In genomic region chr19:1469936-1470863, GRCh38 we compare ENCODE assay signal across 9 cellular contexts. TPM values are rescaled to one million over a fixed set of nuclear protein-coding genes. Genes with fewer than 3 reads are reported as not detected.
DNase-seq lines count a peak whose midpoint lies in the region; ATAC-seq, FAIRE-seq and TF ChIP-seq lines count a peak whose summit lies in the region.
"Had no signal": no experiment of that assay in that cellular context is flagged by ENCODE, and none has a peak within 500 bp of the region (broad histone marks: within the 10 kb centered on the region; RNA-seq: fewer than 3 reads in every experiment).

No MANE protein-coding gene starts in this region.

- no peaks in the 10 kb centered on the region for H3K9me3 ChIP-seq in CD4-positive, alpha-beta memory T cell (ENCODE audit: control insufficient read depth in 1 of 2, low read length in 2 of 2)
- H3K9me3 ChIP-seq in H1 (ENCODE audit: insufficient read depth in 2 of 2, low read depth in 1 of 2, low read length in 1 of 2) (peaks cover 0 to 7% of the 10 kb centered on the region in 2 experiments; a peak in 1 of 4 replicates), neural progenitor cell (ENCODE audit: low read depth) (no peaks in the 10 kb centered on the region)

- no peaks in the 10 kb centered on the region for H3K36me3 Mint-ChIP-seq in CD4-positive, alpha-beta memory T cell
- peaks cover 2% of the 10 kb centered on the region for H3K36me3 Mint-ChIP-seq in neural progenitor cell

- intact Hi-C loops in CD4-positive, alpha-beta memory T cell (cut with micrococcal nuclease) = loop anchor here (1.0 to 2.0 kb wide), 3 partner anchors 9 to 45 kb away; partner anchors contain the start of gene C19orf25

- peaks cover 11% of the 10 kb centered on the region; the same call in 1 of the 2 replicates for H3K23me2 ChIP-seq in H1 (ENCODE audit: low read depth, low read length)

- no peak overlapping the region for H4K91ac ChIP-seq in H1 (replicated peaks; ENCODE audit: insufficient read length, low read length)

- H3K9ac ChIP-seq in H1 (replicated peaks in 1 of 4; ENCODE audit: extremely low read depth in 1 of 4, low read depth in 3 of 4, low read length in 3 of 4) = no peak overlapping the region
- H3K9ac ChIP-seq in neural progenitor cell = no peak overlapping the region

- H3K4me2 ChIP-seq in H1 (ENCODE audit: insufficient read depth in 1 of 2, low read depth in 2 of 2, low read length in 2 of 2) = peak overlapping the region; percentile 86 to 91
- H3K4me2 ChIP-seq in neural progenitor cell = peak overlapping the region; percentile 76

- CTCF ChIA-PET in CD4-positive, alpha-beta memory T cell (lab: Charles Lee; ENCODE audit: partially characterized antibody) = interaction anchor here (2.6 kb wide), 1 partner anchor 25 kb away, joined by 9 read pairs; no protein-coding TSS in a partner anchor
- CTCF ChIA-PET in H1 (lab: Charles Lee; ENCODE audit: partially characterized antibody) = interaction anchor here (1.5 to 5.5 kb wide), 4 partner anchors 7 to 118 kb away, joined by 3 to 53 read pairs (median 10); no protein-coding TSS in a partner anchor

- H3K79me1 ChIP-seq in H1 (ENCODE audit: low read depth, low read length) = no peaks in the 10 kb centered on the region

- peak; percentile 66 to 80 (median 70) for DNase-seq in CD4-positive, alpha-beta memory T cell
- DNase-seq in NCI-H1436 (lab: John Stamatoyannopoulos, UW) (peak; percentile 80), H1 (ENCODE audit: low read depth in 1 of 2, low spot score in 2 of 2) (peak in 1 of 2 experiments; percentile 78), neural progenitor cell (ENCODE audit: low spot score) (peak; percentile 92), dermis blood vessel endothelial cell (no peak)
- DNase-seq in activated CD4-positive, alpha-beta T cell treated with anti-CD3 and anti-CD28 coated beads, Interleukin-2, amount 50 U/mL, for 48 hours = peak; percentile 76 to 82

- no peak overlapping the region for H2BK20ac ChIP-seq in H1 (ENCODE audit: low read length)

- no peak overlapping the region for H2AK5ac ChIP-seq in H1 (ENCODE audit: low read depth, low read length)

- H3K9me3 Mint-ChIP-seq in CD4-positive, alpha-beta memory T cell = no peaks in the 10 kb centered on the region
- H3K9me3 Mint-ChIP-seq in neural progenitor cell = no peaks in the 10 kb centered on the region

- ATAC-seq in HG03045 (IDR thresholded peaks at IDR 0.05; ENCODE audit: unreplicated experiment) = no peak

- peaks cover 0 to 1% of the 10 kb centered on the region in 2 donors for H3K27me3 Mint-ChIP-seq in CD4-positive, alpha-beta memory T cell
- H3K27me3 Mint-ChIP-seq in neural progenitor cell (ENCODE audit: insufficient read depth, low read depth) = peaks cover 24% of the 10 kb centered on the region

- TF ChIP-seq CTCF in H1 (IDR thresholded peaks at IDR 0.05; ENCODE audit: control extremely low read depth in 1 of 3, insufficient read depth in 1 of 3, low read depth in 1 of 3, low read length in 3 of 3) (no peak), neural progenitor cell (IDR thresholded peaks at IDR 0.05) (no peak)

- peak overlapping the region in 1 of 7 donors; percentile 58 for H3K27ac Mint-ChIP-seq in CD4-positive, alpha-beta memory T cell
- H3K27ac Mint-ChIP-seq in neural progenitor cell = no peak overlapping the region

- H3K27me3 ChIP-seq in CD4-positive, alpha-beta memory T cell (ENCODE audit: insufficient read depth, low read length) = no peaks in the 10 kb centered on the region
- peaks cover 62 to 82% (median 79%) of the 10 kb centered on the region in 4 experiments for H3K27me3 ChIP-seq in H1 (replicated peaks in 1 of 4; ENCODE audit: control insufficient read depth in 3 of 4, extremely low read depth in 1 of 4, insufficient read depth in 3 of 4, low read length in 3 of 4)
- H3K27me3 ChIP-seq in neural progenitor cell = peaks cover 90% of the 10 kb centered on the region

- H3K4me3 ChIP-seq in CD4-positive, alpha-beta memory T cell (ENCODE audit: low read length in 2 of 2) = peak overlapping the region; percentile 57 to 58
- H3K4me3 ChIP-seq in H1 (ENCODE audit: extremely low read depth in 1 of 4, insufficient read depth in 2 of 4, low read depth in 3 of 4, low read length in 4 of 4) (peak overlapping the region; percentile 29 to 56 (median 36)), neural progenitor cell (peak overlapping the region; percentile 45)

- H3K4me1 Mint-ChIP-seq in CD4-positive, alpha-beta memory T cell = peaks cover 3 to 21% (median 8%) of the 10 kb centered on the region in 4 donors
- peaks cover 4% of the 10 kb centered on the region for H3K4me1 Mint-ChIP-seq in neural progenitor cell

- H2BK12ac ChIP-seq in H1 (ENCODE audit: low read depth, low read length) = no peak overlapping the region

- H2BK15ac ChIP-seq in H1 (ENCODE audit: low read length) = no peak overlapping the region

- TF ChIP-seq POLR2A in H1 (IDR thresholded peaks at IDR 0.05; ENCODE audit: control extremely low read depth in 1 of 2, low read depth in 2 of 2, low read length in 2 of 2) = no peak; a peak in 1 of 3 replicates

- WGBS in H1 (ENCODE audit: extremely low coverage in 1 of 2, insufficient coverage in 1 of 2, insufficient read length in 1 of 2, insufficient replicate concordance in 2 of 2, low coverage in 1 of 2, low lambda C conversion rate in 2 of 2, missing lambda C conversion rate in 1 of 2), 2 experiments = 11% methylated on average over 50 of the region's 90 CpGs; no CpG with 5 or more reads in 1 of the 2 experiments

- H3K27ac ChIP-seq in CD4-positive, alpha-beta memory T cell (ENCODE audit: low read depth, low read length) = no peak overlapping the region
- H3K27ac ChIP-seq in H1 (ENCODE audit: low read depth, low read length) = no peak overlapping the region
- no peak overlapping the region for H3K27ac ChIP-seq in neural progenitor cell
- H3K27ac ChIP-seq in temporal lobe (ENCODE audit: low read depth, low read length) = peak overlapping the region; percentile 33

- no peaks in the 10 kb centered on the region for H3K36me3 ChIP-seq in CD4-positive, alpha-beta memory T cell (ENCODE audit: insufficient read depth, low read length)
- H3K36me3 ChIP-seq in H1 (ENCODE audit: control insufficient read depth in 2 of 4, insufficient read depth in 4 of 4, low read length in 3 of 4) (peaks cover 0 to 41% (median 0%) of the 10 kb centered on the region in 4 experiments; a peak in 2 of 8 replicates), neural progenitor cell (no peaks in the 10 kb centered on the region)

- H4K8ac ChIP-seq in H1 (ENCODE audit: extremely low read depth, insufficient read depth, low read length) = peak overlapping the region; percentile 79

- H2BK5ac ChIP-seq in H1 (ENCODE audit: low read depth, low read length) = no peak overlapping the region; the same call in 1 of the 2 replicates

- H4K5ac ChIP-seq in H1 (ENCODE audit: insufficient read length, low read depth, low read length) = no peak overlapping the region

- H4K20me1 ChIP-seq in H1 (replicated peaks in 1 of 2; ENCODE audit: control insufficient read depth in 1 of 2, insufficient read depth in 2 of 2, low read length in 2 of 2) = peaks cover 23 to 58% of the 10 kb centered on the region in 2 experiments
- peaks cover 95% of the 10 kb centered on the region for H4K20me1 ChIP-seq in neural progenitor cell (ENCODE audit: low read depth)

- no peak overlapping the region for H3K4ac ChIP-seq in H1 (replicated peaks; ENCODE audit: insufficient read length, low read depth, low read length)

- H3K14ac ChIP-seq in H1 (ENCODE audit: insufficient read length) = no peak overlapping the region

- H2AFZ ChIP-seq in H1 (ENCODE audit: low read length) (no peak overlapping the region), neural progenitor cell (replicated peaks) (no peak overlapping the region)

- no peak overlapping the region for H3K56ac ChIP-seq in H1 (replicated peaks; ENCODE audit: insufficient read length, low read depth, low read length)

- H3F3A ChIP-seq in neural progenitor cell (ENCODE audit: low read depth) = peaks cover 50% of the 10 kb centered on the region

- H3K4me1 ChIP-seq in CD4-positive, alpha-beta memory T cell (ENCODE audit: insufficient read depth, low read length) = peaks cover 54% of the 10 kb centered on the region
- peaks cover 0 to 48% (median 25%) of the 10 kb centered on the region in 4 experiments; a peak in 5 of 7 replicates for H3K4me1 ChIP-seq in H1 (replicated peaks in 1 of 4; ENCODE audit: control insufficient read depth in 3 of 4, insufficient read depth in 4 of 4, low read length in 3 of 4)
- H3K4me1 ChIP-seq in neural progenitor cell = peaks cover 43% of the 10 kb centered on the region

- H2BK120ac ChIP-seq in H1 (replicated peaks; ENCODE audit: low read depth, low read length) = no peak overlapping the region

- H3K79me2 ChIP-seq in H1 (ENCODE audit: control insufficient read depth in 1 of 2, insufficient read depth in 2 of 2, low read length in 2 of 2) = no peaks in the 10 kb centered on the region
- no peaks in the 10 kb centered on the region for H3K79me2 ChIP-seq in neural progenitor cell (ENCODE audit: low read depth)

- no peak for TF ChIP-seq RAD21 in H1 (IDR thresholded peaks at IDR 0.05 in 1 of 2, conservative IDR thresholded peaks at IDR 0.05 in 1 of 2; ENCODE audit: low read depth in 2 of 2, low read length in 2 of 2)

- no peak overlapping the region for H3K23ac ChIP-seq in H1 (ENCODE audit: insufficient read length)

- FAIRE-seq in H1 (lab: Jason Lieb, UNC) = no peak
- FAIRE-seq: islet of Langerhans had no signal

- no peak for TF ChIP-seq EP300 in H1 (IDR thresholded peaks at IDR 0.05; ENCODE audit: borderline replicate concordance in 1 of 2, low read depth in 2 of 2, low read length in 2 of 2)

- peak overlapping the region; percentile 67 to 83 (median 77) for H3K4me3 Mint-ChIP-seq in CD4-positive, alpha-beta memory T cell
- H3K4me3 Mint-ChIP-seq in neural progenitor cell = peak overlapping the region; percentile 57

- POLR2A ChIA-PET in CD4-positive, alpha-beta memory T cell (lab: Charles Lee; ENCODE audit: partially characterized antibody) = interaction anchor here (0.6 to 3.1 kb wide), 8 partner anchors 9 to 201 kb away, joined by 3 to 12 read pairs (median 4); partner anchors contain the start of genes C19orf25, CIRBP, PCSK4 and REEP6
- POLR2A ChIA-PET in H1 (lab: Charles Lee; ENCODE audit: partially characterized antibody) = interaction anchor here (0.7 to 5.5 kb wide), 10 partner anchors 8 to 376 kb away, joined by 3 to 72 read pairs (median 4); partner anchors contain the start of gene CIRBP

- no peak overlapping the region; the same call in 1 of the 2 replicates for H3K18ac ChIP-seq in H1 (ENCODE audit: extremely low read depth, low read length)

RNA-seq across cellular contexts. Expression of gene C19orf25, which starts 8.8 kb away (rescaled TPM):
- 10 to 100 TPM; 68.8 to 79.8 TPM for total RNA-seq in CD4-positive, alpha-beta memory T cell
- 10 to 100 TPM; 41.5 to 48.9 TPM for polyA plus RNA-seq in CD4-positive, alpha-beta memory T cell
- total RNA-seq in H1 (2021; fragmentation: NEBNext Ultra II Directional; extraction: Animal tissue kit (Norgen Biotek cat#: 25700)) = 41.3 and 41.4 TPM in 2 replicates
- polyA plus RNA-seq in H1 (2011; rRNA removed) = 67.4 and 92.2 TPM in 2 replicates
- 63.6 TPM for polyA plus RNA-seq in H1 (2011; cell fraction: cytosol; rRNA removed)
- polyA plus RNA-seq in H1 (2011; cell fraction: nucleus; rRNA removed) = 64.5 TPM
- 25.3 to 39.5 TPM (median 37.9 TPM) in 4 replicates for polyA plus RNA-seq in H1 (2012, experiment 1 of 2)
- polyA plus RNA-seq in H1 (2012, experiment 2 of 2) = 36.7 TPM
- polyA plus RNA-seq in H1 (2013, experiment 1 of 2) = 39.5 TPM
- polyA plus RNA-seq in H1 (2013, experiment 2 of 2) = 40.6 TPM
- 12.2 and 15.1 TPM in 2 replicates for polyA minus RNA-seq in H1 (2011; rRNA and poly(A)+ RNA removed)
- polyA minus RNA-seq in H1 (2011; cell fraction: cytosol; rRNA and poly(A)+ RNA removed) = 22.1 TPM
- 35.7 TPM for polyA minus RNA-seq in H1 (2011; cell fraction: nucleus; rRNA and poly(A)+ RNA removed)
- total RNA-seq in neural progenitor cell (ENCODE audit: low replicate concordance) (14.4 and 40.4 TPM in 2 replicates), temporal lobe (13.5 TPM), dermis blood vessel endothelial cell (22.0 and 28.1 TPM in 2 replicates)

RNA-seq across cellular contexts. Expression of gene PCSK4, which starts 19.9 kb away (rescaled TPM):
- 1 to 10 TPM; 3.1 to 3.7 TPM for total RNA-seq in CD4-positive, alpha-beta memory T cell
- not detected for polyA plus RNA-seq in CD4-positive, alpha-beta memory T cell
- total RNA-seq in H1 (2021; fragmentation: NEBNext Ultra II Directional; extraction: Animal tissue kit (Norgen Biotek cat#: 25700)) = 9.7 and 9.8 TPM in 2 replicates
- 10.7 and 18.3 TPM in 2 replicates for polyA plus RNA-seq in H1 (2011; rRNA removed)
- 13.4 TPM for polyA plus RNA-seq in H1 (2011; cell fraction: cytosol; rRNA removed)
- polyA plus RNA-seq in H1 (2011; cell fraction: nucleus; rRNA removed) = 104 TPM
- 7.7 to 16.1 TPM (median 11.6 TPM) in 4 replicates for polyA plus RNA-seq in H1 (2012, experiment 1 of 2)
- 5.0 TPM for polyA plus RNA-seq in H1 (2012, experiment 2 of 2)
- polyA plus RNA-seq in H1 (2013, experiment 1 of 2) = 8.5 TPM
- polyA plus RNA-seq in H1 (2013, experiment 2 of 2) = 5.6 TPM
- polyA minus RNA-seq in H1 (2011; rRNA and poly(A)+ RNA removed) = 1.6 and 1.9 TPM in 2 replicates
- 8.1 TPM for polyA minus RNA-seq in H1 (2011; cell fraction: cytosol; rRNA and poly(A)+ RNA removed)
- 14.3 TPM for polyA minus RNA-seq in H1 (2011; cell fraction: nucleus; rRNA and poly(A)+ RNA removed)
- 3.6 and 12.5 TPM in 2 replicates for total RNA-seq in neural progenitor cell (ENCODE audit: low replicate concordance)
- total RNA-seq in temporal lobe = 2.2 TPM
- 0.68 and 1.1 TPM in 2 replicates for total RNA-seq in dermis blood vessel endothelial cell

RNA-seq across cellular contexts. Expression of gene APC2, which starts 20.3 kb away (rescaled TPM):
- not detected for total RNA-seq in CD4-positive, alpha-beta memory T cell
- not detected for polyA plus RNA-seq in CD4-positive, alpha-beta memory T cell
- total RNA-seq in H1 (2021; fragmentation: NEBNext Ultra II Directional; extraction: Animal tissue kit (Norgen Biotek cat#: 25700)) = 3.7 and 4.1 TPM in 2 replicates
- polyA plus RNA-seq in H1 (2011; rRNA removed) = 1.3 and 3.3 TPM in 2 replicates
- polyA plus RNA-seq in H1 (2011; cell fraction: cytosol; rRNA removed) = 3.6 TPM
- 12.1 TPM for polyA plus RNA-seq in H1 (2011; cell fraction: nucleus; rRNA removed)
- polyA plus RNA-seq in H1 (2012, experiment 1 of 2) = 1.2 to 2.5 TPM (median 1.6 TPM) in 4 replicates
- 0.91 TPM for polyA plus RNA-seq in H1 (2012, experiment 2 of 2)
- polyA plus RNA-seq in H1 (2013, experiment 1 of 2) = 0.39 TPM
- polyA plus RNA-seq in H1 (2013, experiment 2 of 2) = 0.31 TPM
- 3.3 and 4.3 TPM in 2 replicates for polyA minus RNA-seq in H1 (2011; rRNA and poly(A)+ RNA removed)
- polyA minus RNA-seq in H1 (2011; cell fraction: cytosol; rRNA and poly(A)+ RNA removed) = 7.2 TPM
- polyA minus RNA-seq in H1 (2011; cell fraction: nucleus; rRNA and poly(A)+ RNA removed) = 16.9 TPM
- total RNA-seq in neural progenitor cell (ENCODE audit: low replicate concordance) (1.3 and 12.2 TPM in 2 replicates), temporal lobe (193 TPM), dermis blood vessel endothelial cell (0.23 and 0.34 TPM in 2 replicates)

RNA-seq across cellular contexts. Expression of gene REEP6, which starts 20.8 kb away (rescaled TPM):
- total RNA-seq in CD4-positive, alpha-beta memory T cell = 1 to 10 TPM; 2.9 to 3.3 TPM
- 1 to 10 TPM in 1 of 2 donors, under 1 TPM in 1; 1.00 to 2.8 TPM for polyA plus RNA-seq in CD4-positive, alpha-beta memory T cell
- total RNA-seq in H1 (2021; fragmentation: NEBNext Ultra II Directional; extraction: Animal tissue kit (Norgen Biotek cat#: 25700)) = 12.6 and 13.4 TPM in 2 replicates
- polyA plus RNA-seq in H1 (2011; rRNA removed) = 20.7 and 31.4 TPM in 2 replicates
- polyA plus RNA-seq in H1 (2011; cell fraction: cytosol; rRNA removed) = 12.6 TPM
- polyA plus RNA-seq in H1 (2011; cell fraction: nucleus; rRNA removed) = 14.4 TPM
- 8.7 to 19.5 TPM (median 15.4 TPM) in 4 replicates for polyA plus RNA-seq in H1 (2012, experiment 1 of 2)
- 12.8 TPM for polyA plus RNA-seq in H1 (2012, experiment 2 of 2)
- 17.9 TPM for polyA plus RNA-seq in H1 (2013, experiment 1 of 2)
- polyA plus RNA-seq in H1 (2013, experiment 2 of 2) = 25.1 TPM
- 4.2 and 5.5 TPM in 2 replicates for polyA minus RNA-seq in H1 (2011; rRNA and poly(A)+ RNA removed)
- polyA minus RNA-seq in H1 (2011; cell fraction: cytosol; rRNA and poly(A)+ RNA removed) = 13.8 TPM
- 6.6 TPM for polyA minus RNA-seq in H1 (2011; cell fraction: nucleus; rRNA and poly(A)+ RNA removed)
- total RNA-seq in neural progenitor cell (ENCODE audit: low replicate concordance) (4.8 and 13.0 TPM in 2 replicates), temporal lobe (0.98 TPM), dermis blood vessel endothelial cell (0.34 and 1.0 TPM in 2 replicates)

RNA-seq across cellular contexts. Expression of gene RPS15, which starts 32.0 kb away (rescaled TPM):
- 1,000 to 10,000 TPM; 1,715 to 1,828 TPM for total RNA-seq in CD4-positive, alpha-beta memory T cell
- polyA plus RNA-seq in CD4-positive, alpha-beta memory T cell = 1,000 to 10,000 TPM; 2,575 to 2,757 TPM
- total RNA-seq in H1 (2021; fragmentation: NEBNext Ultra II Directional; extraction: Animal tissue kit (Norgen Biotek cat#: 25700)) = 1,562 and 1,589 TPM in 2 replicates
- polyA plus RNA-seq in H1 (2011; rRNA removed) = 3,890 and 4,770 TPM in 2 replicates
- polyA plus RNA-seq in H1 (2011; cell fraction: cytosol; rRNA removed) = 4,361 TPM
- 2,705 TPM for polyA plus RNA-seq in H1 (2011; cell fraction: nucleus; rRNA removed)
- polyA plus RNA-seq in H1 (2012, experiment 1 of 2) = 2,291 to 3,052 TPM (median 2,740 TPM) in 4 replicates
- polyA plus RNA-seq in H1 (2012, experiment 2 of 2) = 8,937 TPM
- 2,700 TPM for polyA plus RNA-seq in H1 (2013, experiment 1 of 2)
- polyA plus RNA-seq in H1 (2013, experiment 2 of 2) = 2,703 TPM
- polyA minus RNA-seq in H1 (2011; rRNA and poly(A)+ RNA removed) = 313 and 344 TPM in 2 replicates
- polyA minus RNA-seq in H1 (2011; cell fraction: cytosol; rRNA and poly(A)+ RNA removed) = 991 TPM
- 590 TPM for polyA minus RNA-seq in H1 (2011; cell fraction: nucleus; rRNA and poly(A)+ RNA removed)
- total RNA-seq in neural progenitor cell (ENCODE audit: low replicate concordance) (1,918 and 2,648 TPM in 2 replicates), temporal lobe (418 TPM), dermis blood vessel endothelial cell (380 and 637 TPM in 2 replicates)

Comparison
In these comparisons a context has a peak if more than half of its experiments do, and no peak if none do; other contexts are left out.
1. RNA of gene APC2, which starts 20.3 kb away (total RNA-seq): 193 TPM in temporal lobe (single experiment); 3.7 to 4.1 TPM in H1, 1.3 to 12.2 TPM in neural progenitor cell, 0.23 to 0.34 TPM in dermis blood vessel endothelial cell and not detected in CD4-positive, alpha-beta memory T cell; every median in the first group is over 10 times any median in the second.
2. Peak in every context shown above with its lines, with median percentiles within 50 percentile points of each other: H3K4me3 ChIP-seq.